In genomic region chr7:74287303-74288033, GRCh38 we compare ENCODE assay signal across 20 cellular contexts. TPM values are rescaled to one million over a fixed set of nuclear protein-coding genes. Genes with fewer than 3 reads are reported as not detected.
DNase-seq lines count a peak whose midpoint lies in the region; ATAC-seq and TF ChIP-seq lines count a peak whose summit lies in the region.
"Had no signal": no experiment of that assay in that cellular context is flagged by ENCODE, and none has a peak within 500 bp of the region (broad histone marks: within the 10 kb centered on the region; RNA-seq: fewer than 3 reads in every experiment).

No MANE protein-coding gene starts in this region.

- DNase-seq in GM12864 (ENCODE audit: low read depth): no peak
- DNase-seq in Peyer's patch: peak in 2 of 3 donors; percentile 68 to 69
- peak; percentile 68 to 84 for DNase-seq in left colon
- DNase-seq in progenitor cell of endocrine pancreas (ENCODE audit: low spot score, unreplicated experiment): no peak
- DNase-seq in DMS153 (lab: John Stamatoyannopoulos, UW): no peak
- DNase-seq in epidermal melanocyte (ENCODE audit: insufficient read length, low spot score): no peak
- no peak for DNase-seq in NCI-H774 (lab: John Stamatoyannopoulos, UW)
- DNase-seq: activated naive CD4-positive, alpha-beta T cell treated with anti-CD3 and anti-CD28 coated beads, Interleukin-2, amount 50 U/mL, for 16 hours; activated T-cell treated with anti-CD3 and anti-CD28 coated beads, Interleukin-2, amount 50 U/mL, for 4 hours; cortex of kidney; foreskin fibroblast; MV-4-11; NCI-H2029; NCI-H446 treated with DMSO at 0.1 percent for 48 hours; T-helper 1 cell had no signal

- no peaks in the 10 kb centered on the region for H3K9me3 ChIP-seq in Peyer's patch

- ATAC-seq in left colon: peak; percentile 63
- ATAC-seq in HG03442 (IDR thresholded peaks at IDR 0.05; ENCODE audit: unreplicated experiment): no peak
- ATAC-seq: activated CD8-positive, alpha-beta T cell treated with anti-CD3 and anti-CD28 coated beads for 36 hours; activated T-cell treated with anti-CD3 and anti-CD28 coated beads, Interleukin-2, amount 50 U/mL, for 4 hours; sciatic nerve had no signal

- H3K36me3 ChIP-seq in Peyer's patch: no peaks in the 10 kb centered on the region

- H3K4me1 Mint-ChIP-seq in progenitor cell of endocrine pancreas (ENCODE audit: low read depth): peaks cover 20% of the 10 kb centered on the region

- H3K4me3 ChIP-seq in GM12864 (ENCODE audit: low read depth, low read length): peak overlapping the region; percentile 80
- no peak overlapping the region for H3K4me3 ChIP-seq in Peyer's patch
- H3K4me3 ChIP-seq: GM23248 had no signal

- TF ChIP-seq CTCF in GM12864 (IDR thresholded peaks at IDR 0.05; ENCODE audit: low read depth, low read length, missing control alignments): no peak
- TF ChIP-seq CTCF in Peyer's patch (IDR thresholded peaks at IDR 0.05): no peak
- no peak for TF ChIP-seq CTCF in progenitor cell of endocrine pancreas (IDR thresholded peaks at IDR 0.05; ENCODE audit: unreplicated experiment)

- intact Hi-C loops in left colon (cut with DNase I, micrococcal nuclease): no loop called here

- peak in 1 of 2 donors; percentile 31 for TF ChIP-seq POLR2A in Peyer's patch (IDR thresholded peaks at IDR 0.05)

- H3K4me3 Mint-ChIP-seq in progenitor cell of endocrine pancreas (ENCODE audit: low read depth): no peak overlapping the region

- H3K27me3 Mint-ChIP-seq in progenitor cell of endocrine pancreas: peaks cover 31% of the 10 kb centered on the region

- no peaks in the 10 kb centered on the region for H3K36me3 Mint-ChIP-seq in progenitor cell of endocrine pancreas (ENCODE audit: insufficient read depth)

- no peaks in the 10 kb centered on the region for H3K27me3 ChIP-seq in Peyer's patch

- H3K27ac ChIP-seq in Peyer's patch: peak overlapping the region in 3 of 4 donors; percentile 49 to 93 (median 87)
- H3K27ac ChIP-seq: GM23248, VCaP had no signal

- peak overlapping the region; percentile 17 for H3K27ac Mint-ChIP-seq in progenitor cell of endocrine pancreas
- H3K27ac Mint-ChIP-seq: activated CD8-positive, alpha-beta T cell treated with anti-CD3 and anti-CD28 coated beads for 36 hours had no signal

- H3K4me1 ChIP-seq in Peyer's patch: peaks cover 6 to 77% (median 15%) of the 10 kb centered on the region in 4 donors

- H3K9me3 Mint-ChIP-seq in progenitor cell of endocrine pancreas (ENCODE audit: low read depth): no peaks in the 10 kb centered on the region
- H3K9me3 Mint-ChIP-seq: activated CD8-positive, alpha-beta T cell treated with anti-CD3 and anti-CD28 coated beads for 36 hours; activated T-cell treated with anti-CD3 and anti-CD28 coated beads, Interleukin-2, amount 50 U/mL, for 4 hours had no signal

RNA-seq across cellular contexts. Expression of gene CLIP2, which starts 1.7 kb away (rescaled TPM):
- 100 to 1,000 TPM in 1 of 4 donors, 10 to 100 TPM in 3; 35.4 to 212 (median 76.6) TPM for total RNA-seq in Peyer's patch
- 10 to 100 TPM; 63.5 to 83.6 TPM for total RNA-seq in left colon
- total RNA-seq in progenitor cell of endocrine pancreas: 39.9 and 42.0 TPM in 2 replicates

RNA-seq across cellular contexts. Expression of gene RFC2, which starts 33.3 kb away (rescaled TPM):
- total RNA-seq in Peyer's patch: 10 to 100 TPM in 1 of 4 donors, 1 to 10 TPM in 3; 5.8 to 23.1 (median 7.3) TPM
- 10 to 100 TPM; 13.9 to 16.1 TPM for total RNA-seq in left colon
- 37.0 and 42.1 TPM in 2 replicates for total RNA-seq in progenitor cell of endocrine pancreas

Comparison
In these comparisons a context has a peak if more than half of its experiments do, and no peak if none do; other contexts are left out.
1. DNase-seq: peak in Peyer's patch (2 of 3) and left colon (2 of 2); none in GM12864 (single experiment), progenitor cell of endocrine pancreas (single experiment), DMS153 (single experiment), epidermal melanocyte (single experiment) and NCI-H774 (single experiment).